Comparison of ENCODE assay signal across 17 cellular contexts in genomic region chr6:123640567-123641187, GRCh38. TPM values are rescaled to one million over a fixed set of nuclear protein-coding genes. Genes with fewer than 3 reads are reported as not detected.
"Had no signal": no experiment of that assay in that cellular context is flagged by ENCODE, and none has a peak within 500 bp of the region (broad histone marks: within the 10 kb centered on the region; RNA-seq: fewer than 3 reads in every experiment).

No MANE protein-coding gene starts in this region.

- H3K27ac ChIP-seq: sigmoid colon, thoracic aorta had no signal

- H3K27me3 ChIP-seq: sigmoid colon had no signal

- H3K4me1 ChIP-seq: sigmoid colon had no signal

- H3K4me3 ChIP-seq: sigmoid colon, thoracic aorta had no signal

- DNase-seq: activated T-cell treated with anti-CD3 and anti-CD28 coated beads, Interleukin-2, amount 50 U/mL, for 1 hour; amniotic stem cell; cerebellar nuclear complex; dermis blood vessel endothelial cell; glutamatergic neuron; left colon; naive thymus-derived CD8-positive, alpha-beta T cell; occipital lobe; sigmoid colon; stimulated activated CD4-positive, alpha-beta T cell treated with anti-CD3 and anti-CD28 coated beads, Interleukin-15, amount 100 ng/mL, for 24 hours; stimulated activated CD4-positive, alpha-beta T cell treated with anti-CD3 and anti-CD28 coated beads, Interleukin-4, amount 100 ng/mL, for 24 hours; stimulated activated naive CD8-positive, alpha-beta T cell treated with anti-CD3 and anti-CD28 coated beads, Interleukin-15, amount 100 ng/mL, for 72 hours; T-helper 2 cell had no signal

- ATAC-seq: activated CD4-positive, CD25-positive, alpha-beta regulatory T cell treated with anti-CD3 and anti-CD28 coated beads, Interleukin-2, amount 50 U/mL, for 24 hours; left colon; naive thymus-derived CD8-positive, alpha-beta T cell; stimulated activated naive CD8-positive, alpha-beta T cell treated with anti-CD3 and anti-CD28 coated beads, Interleukin-15, amount 100 ng/mL, for 72 hours had no signal

- H3K9me3 ChIP-seq: sigmoid colon, thoracic aorta had no signal

- H3K36me3 ChIP-seq: sigmoid colon, thoracic aorta had no signal

RNA-seq across cellular contexts. Expression of gene TRDN, which starts 3.9 kb away (rescaled TPM):
- total RNA-seq: dermis blood vessel endothelial cell; left colon; lung microvascular endothelial cell; naive thymus-derived CD8-positive, alpha-beta T cell; pulmonary artery endothelial cell had no signal
- polyA plus RNA-seq: naive thymus-derived CD8-positive, alpha-beta T cell had no signal
